Comparison of ENCODE assay signal across 10 cellular contexts in genomic region chr5:96790851-96791513, GRCh38. TPM values are rescaled to one million over a fixed set of nuclear protein-coding genes. Genes with fewer than 3 reads are reported as not detected.
DNase-seq lines count a peak whose midpoint lies in the region; ATAC-seq and TF ChIP-seq lines count a peak whose summit lies in the region.
"Had no signal": no experiment of that assay in that cellular context is flagged by ENCODE, and none has a peak within 500 bp of the region (broad histone marks: within the 10 kb centered on the region; RNA-seq: fewer than 3 reads in every experiment).

No MANE protein-coding gene starts in this region.

- peaks cover 4% of the 10 kb centered on the region for H4K20me1 ChIP-seq in osteoblast (ENCODE audit: insufficient read depth, low read length)

- no peaks in the 10 kb centered on the region for H3K79me2 ChIP-seq in osteoblast (ENCODE audit: insufficient read depth, low read length)

- no peaks in the 10 kb centered on the region for H3K27me3 ChIP-seq in osteoblast (ENCODE audit: insufficient read depth, low read length)

- peaks cover 14% of the 10 kb centered on the region for H3K36me3 ChIP-seq in osteoblast (ENCODE audit: insufficient read depth, low read length)

- peak overlapping the region; percentile 12 for H3K27ac ChIP-seq in epithelial cell of prostate
- peak overlapping the region; percentile 47 for H3K27ac ChIP-seq in osteoblast (ENCODE audit: low read depth, low read length)

- H3K4me3 ChIP-seq in osteoblast (ENCODE audit: insufficient read depth, low read length): peak overlapping the region; percentile 18

- no peaks in the 10 kb centered on the region for H3K9me3 ChIP-seq in osteoblast (ENCODE audit: low read depth, low read length)

- DNase-seq in EH (ENCODE audit: low read depth): peak; percentile 79
- DNase-seq in NCI-H2081 treated with DMSO at 0.1 percent for 48 hours (lab: John Stamatoyannopoulos, UW): peak; percentile 12
- DNase-seq in epithelial cell of prostate (ENCODE audit: low read depth, low spot score): no peak
- no peak for DNase-seq in osteoblast (ENCODE audit: insufficient read length, low spot score, missing footprints)
- no peak for DNase-seq in HPDE6-E6E7 (ENCODE audit: extremely low spot score)
- DNase-seq in NCI-H526 (lab: John Stamatoyannopoulos, UW): no peak
- DNase-seq: anterior cingulate cortex, T-helper 2 cell had no signal

- H3K4me2 ChIP-seq in osteoblast (ENCODE audit: insufficient read depth, low read length): peak overlapping the region; percentile 44

- TF ChIP-seq CTCF in osteoblast (IDR thresholded peaks at IDR 0.05; ENCODE audit: extremely low read depth, low read depth, low read length): no peak

- ATAC-seq in HG02623 (IDR thresholded peaks at IDR 0.05; ENCODE audit: unreplicated experiment): no peak
- ATAC-seq in HG02610 (IDR thresholded peaks at IDR 0.05; ENCODE audit: unreplicated experiment): no peak

- no peak overlapping the region for H2AFZ ChIP-seq in osteoblast (ENCODE audit: low read length)

- H3K4me1 ChIP-seq in osteoblast (ENCODE audit: insufficient read depth, low read length): peaks cover 18% of the 10 kb centered on the region

RNA-seq across cellular contexts. Expression of gene ERAP1, which starts 16.8 kb away (rescaled TPM):
- total RNA-seq in osteoblast: 44.2 and 48.0 TPM in 2 replicates

Comparison
In these comparisons a context has a peak if more than half of its experiments do, and no peak if none do; other contexts are left out.
1. DNase-seq: peak in EH (single experiment) and NCI-H2081 treated with DMSO at 0.1 percent for 48 hours (single experiment); none in epithelial cell of prostate (single experiment), osteoblast (single experiment), HPDE6-E6E7 (single experiment) and NCI-H526 (0 of 2).